In the genomic region with DNA sequence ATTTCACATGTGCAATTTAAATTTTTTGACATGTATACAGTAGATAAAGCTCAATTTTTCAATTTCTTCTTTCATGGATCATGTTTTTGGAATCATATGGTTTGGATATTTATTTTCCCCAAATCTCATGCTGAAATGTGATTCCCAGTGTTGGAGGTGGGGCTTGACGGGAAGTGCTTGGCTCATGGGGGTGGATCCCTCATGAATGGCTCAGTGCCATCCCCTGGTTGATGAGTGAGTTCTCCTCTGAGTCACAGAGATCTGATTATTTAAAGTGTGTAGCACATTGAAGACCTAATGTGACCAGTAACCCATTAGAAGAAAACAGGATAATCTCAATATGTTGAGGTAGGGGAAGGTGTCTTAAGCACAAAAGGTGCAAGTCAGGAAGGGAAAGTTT, we compare ENCODE assay signal across 8 cellular contexts. TPM values are rescaled to one million over a fixed set of nuclear protein-coding genes. Genes with fewer than 3 reads are reported as not detected.
DNase-seq lines count a peak whose midpoint lies in the region; ATAC-seq and TF ChIP-seq lines count a peak whose summit lies in the region.

No MANE protein-coding gene starts in this region.

- POLR2A ChIA-PET in HEK293 (lab: Yijun Ruan, JAX), result no interaction called here

- intact Hi-C loops in left ventricle myocardium inferior (cut with micrococcal nuclease) (no loop called here), psoas muscle (cut with DNase I) (no loop called here)

- H3K27ac ChIP-seq in HEK293 (ENCODE audit: extremely low read depth, low read depth, low read length) (peak overlapping the region; percentile 85), left ventricle myocardium inferior (replicated peaks) (peak overlapping the region; percentile 88), psoas muscle (peak overlapping the region; percentile 81)

- H3K9me3 ChIP-seq in HEK293 (ENCODE audit: control insufficient read depth, insufficient read depth, low read depth, low read length) (no peaks in the 10 kb centered on the region), left ventricle myocardium inferior (replicated peaks) (no peaks in the 10 kb centered on the region), psoas muscle (no peaks in the 10 kb centered on the region)

- in situ Hi-C loops in GM13977 (cut with MboI; ENCODE audit: low pct_unique_long_range_greater_than_20kb, low sequenced_read_pairs, unreplicated experiment), result loop anchor here (25.0 kb wide), 1 partner anchor 813 kb away; a partner anchor contains a TSS

- ATAC-seq in psoas muscle (peak; percentile 58 to 82 (median 78)), GM19023 (IDR thresholded peaks at IDR 0.05; ENCODE audit: unreplicated experiment) (no peak), HG02571 (IDR thresholded peaks at IDR 0.05; ENCODE audit: unreplicated experiment) (no peak)
- no peak for ATAC-seq in stimulated activated naive CD8-positive, alpha-beta T cell treated with anti-CD3 and anti-CD28 coated beads, Interleukin-15, Interleukin-2, amounts not matched to agents 100 U/mL and 50 U/mL, for 24 hours

- H3K36me3 ChIP-seq in HEK293 (ENCODE audit: control insufficient read depth in 2 of 2, insufficient read depth in 1 of 2, low read length in 2 of 2) (no peaks in the 10 kb centered on the region), left ventricle myocardium inferior (no peaks in the 10 kb centered on the region), psoas muscle (ENCODE audit: insufficient read depth in 1 of 2, low read depth in 1 of 2) (no peaks in the 10 kb centered on the region)

- CTCF ChIA-PET in HEK293 (lab: Yijun Ruan, JAX), result interaction anchor here (1.7 kb wide), 1 partner anchor 9 kb away, joined by 5 read pairs; a partner anchor contains a TSS

- DNase-seq in amniotic epithelial cell (ENCODE audit: low read depth) (peak; percentile 91), left ventricle myocardium inferior (peak; percentile 82), psoas muscle (peak; percentile 83 to 85), GM13977 (ENCODE audit: low spot score) (no peak)
- DNase-seq in stimulated activated naive CD8-positive, alpha-beta T cell treated with anti-CD3 and anti-CD28 coated beads, Interleukin-15, Interleukin-2, amounts not matched to agents 100 U/mL and 50 U/mL, for 24 hours, result no peak

- H3K4me3 ChIP-seq in HEK293 (ENCODE audit: low read depth, low read length) (peak overlapping the region; percentile 34), left ventricle myocardium inferior (peak overlapping the region; percentile 61), psoas muscle (peak overlapping the region; percentile 61)

- WGBS in psoas muscle, 3 donors, result 4 to 6% (median 4%) methylated on average over 1 of the region's 1 CpG

- H3K4me1 ChIP-seq in HEK293 (ENCODE audit: control insufficient read depth, insufficient read depth, low read length) (peaks cover 8% of the 10 kb centered on the region; the same call in 1 of the 2 replicates), left ventricle myocardium inferior (peaks cover 43% of the 10 kb centered on the region), psoas muscle (peaks cover 4% of the 10 kb centered on the region)

- H3K27me3 ChIP-seq in left ventricle myocardium inferior (ENCODE audit: low read depth) (peaks cover 19% of the 10 kb centered on the region), psoas muscle (ENCODE audit: insufficient read depth in 3 of 3, low read length in 2 of 3) (no peaks in the 10 kb centered on the region)

- TF ChIP-seq CTCF in HEK293 (tag by site-specific recombination; IDR thresholded peaks at IDR 0.05), result no peak
- no peak for TF ChIP-seq CTCF in left ventricle myocardium inferior (IDR thresholded peaks at IDR 0.05; ENCODE audit: borderline replicate concordance)
- no peak for TF ChIP-seq CTCF in psoas muscle (IDR thresholded peaks at IDR 0.05)
- TF ChIP-seq CTCF in GM13977 (IDR thresholded peaks at IDR 0.05; ENCODE audit: extremely low read depth, insufficient read depth, missing control alignments), result no peak

TF ChIP-seq in HEK293, 187 proteins besides CTCF, POLR2A, EP300 and RAD21:
- TF ChIP-seq, protein P1, sequence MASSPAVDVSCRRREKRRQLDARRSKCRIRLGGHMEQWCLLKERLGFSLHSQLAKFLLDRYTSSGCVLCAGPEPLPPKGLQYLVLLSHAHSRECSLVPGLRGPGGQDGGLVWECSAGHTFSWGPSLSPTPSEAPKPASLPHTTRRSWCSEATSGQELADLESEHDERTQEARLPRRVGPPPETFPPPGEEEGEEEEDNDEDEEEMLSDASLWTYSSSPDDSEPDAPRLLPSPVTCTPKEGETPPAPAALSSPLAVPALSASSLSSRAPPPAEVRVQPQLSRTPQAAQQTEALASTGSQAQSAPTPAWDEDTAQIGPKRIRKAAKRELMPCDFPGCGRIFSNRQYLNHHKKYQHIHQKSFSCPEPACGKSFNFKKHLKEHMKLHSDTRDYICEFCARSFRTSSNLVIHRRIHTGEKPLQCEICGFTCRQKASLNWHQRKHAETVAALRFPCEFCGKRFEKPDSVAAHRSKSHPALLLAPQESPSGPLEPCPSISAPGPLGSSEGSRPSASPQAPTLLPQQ (tag by site-specific recombination; IDR thresholded peaks at IDR 0.05), result no peak
- TF ChIP-seq ZNF10 (tag by site-specific recombination; IDR thresholded peaks at IDR 0.05), result no peak
- TF ChIP-seq ZNF274 (IDR thresholded peaks at IDR 0.05; ENCODE audit: low read length), result no peak
- no peak for TF ChIP-seq ZNF274 (tag by site-specific recombination; IDR thresholded peaks at IDR 0.05; ENCODE audit: borderline replicate concordance)
- TF ChIP-seq HOXD13 (CRISPR knock-in tag; IDR thresholded peaks at IDR 0.05; ENCODE audit: borderline replicate concordance), result no peak
- TF ChIP-seq ZNF76 (tag by site-specific recombination; IDR thresholded peaks at IDR 0.05; ENCODE audit: borderline replicate concordance, low read depth), result no peak
- no peak for TF ChIP-seq ZNF37A (tag by site-specific recombination; IDR thresholded peaks at IDR 0.05)
- TF ChIP-seq ZNF544 (tag by site-specific recombination; IDR thresholded peaks at IDR 0.05), result no peak
TF ChIP-seq in HEK293: peak in this region for 0.

RNA-seq across cellular contexts. Expression of a gene that starts 9.1 kb away (rescaled TPM):
- 21.9 TPM for total RNA-seq in left ventricle myocardium inferior
- 10 to 100 TPM; 12.6 to 29.4 (median 15.3) TPM for total RNA-seq in psoas muscle
- polyA plus RNA-seq in psoas muscle, result 10 to 100 TPM in 2 of 3 donors, 1 to 10 TPM in 1; 9.6 to 14.0 (median 13.0) TPM

Comparison
In these comparisons a context has a peak if more than half of its experiments do, and no peak if none do; other contexts are left out.
1. DNase-seq: peak in amniotic epithelial cell (single experiment), left ventricle myocardium inferior (single experiment) and psoas muscle (2 of 2); none in GM13977 (single experiment) and stimulated activated naive CD8-positive, alpha-beta T cell treated with anti-CD3 and anti-CD28 coated beads, Interleukin-15, Interleukin-2, amounts not matched to agents 100 U/mL and 50 U/mL, for 24 hours (single experiment).
2. ATAC-seq: peak in psoas muscle (4 of 4); none in GM19023 (single experiment), stimulated activated naive CD8-positive, alpha-beta T cell treated with anti-CD3 and anti-CD28 coated beads, Interleukin-15, Interleukin-2, amounts not matched to agents 100 U/mL and 50 U/mL, for 24 hours (single experiment) and HG02571 (single experiment).
3. Peak in every context shown above with its lines, with median percentiles within 50 percentile points of each other: H3K27ac ChIP-seq and H3K4me3 ChIP-seq.